1 cellular context compared by ENCODE assay signal in genomic region chr13:27251166-27252088, GRCh38.
A peak's percentile ranks its signal among the peaks of the same experiment; 100 is the strongest.
TF ChIP-seq lines count a peak whose summit lies in the region.

RPL21 (plus strand) TSS chr13:27251558; CDS start chr13:27253777, 2,219 bp downstream.

TF ChIP-seq in HepG2, 621 proteins besides CTCF, POLR2A, EP300 and RAD21 (continued from another document and continues in another):
- TF ChIP-seq ZNF770 (CRISPR knock-in tag; IDR thresholded peaks at IDR 0.05), result no peak
- peak; percentile 85 for TF ChIP-seq ESRRA (CRISPR knock-in tag; IDR thresholded peaks at IDR 0.05; ENCODE audit: low read depth)
- TF ChIP-seq ZNF572 (CRISPR knock-in tag; IDR thresholded peaks at IDR 0.05), result no peak
- TF ChIP-seq HINFP (CRISPR knock-in tag; IDR thresholded peaks at IDR 0.05; ENCODE audit: low read depth), result no peak
- TF ChIP-seq, protein P1, sequence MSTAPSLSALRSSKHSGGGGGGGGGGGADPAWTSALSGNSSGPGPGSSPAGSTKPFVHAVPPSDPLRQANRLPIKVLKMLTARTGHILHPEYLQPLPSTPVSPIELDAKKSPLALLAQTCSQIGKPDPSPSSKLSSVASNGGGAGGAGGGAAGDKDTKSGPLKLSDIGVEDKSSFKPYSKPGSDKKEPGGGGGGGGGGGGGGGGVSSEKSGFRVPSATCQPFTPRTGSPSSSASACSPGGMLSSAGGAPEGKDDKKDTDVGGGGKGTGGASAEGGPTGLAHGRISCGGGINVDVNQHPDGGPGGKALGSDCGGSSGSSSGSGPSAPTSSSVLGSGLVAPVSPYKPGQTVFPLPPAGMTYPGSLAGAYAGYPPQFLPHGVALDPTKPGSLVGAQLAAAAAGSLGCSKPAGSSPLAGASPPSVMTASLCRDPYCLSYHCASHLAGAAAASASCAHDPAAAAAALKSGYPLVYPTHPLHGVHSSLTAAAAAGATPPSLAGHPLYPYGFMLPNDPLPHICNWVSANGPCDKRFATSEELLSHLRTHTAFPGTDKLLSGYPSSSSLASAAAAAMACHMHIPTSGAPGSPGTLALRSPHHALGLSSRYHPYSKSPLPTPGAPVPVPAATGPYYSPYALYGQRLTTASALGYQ (CRISPR knock-in tag; IDR thresholded peaks at IDR 0.05), result peak; percentile 42; the same call in 1 of the 2 replicates
- TF ChIP-seq HES4 (CRISPR knock-in tag; IDR thresholded peaks at IDR 0.05; ENCODE audit: borderline replicate concordance), result peak; percentile 91; the same call in 1 of the 2 replicates
- no peak for TF ChIP-seq NR2F2 (IDR thresholded peaks at IDR 0.05; ENCODE audit: borderline replicate concordance, low read depth)
- TF ChIP-seq ZNF552 (CRISPR knock-in tag; IDR thresholded peaks at IDR 0.05; ENCODE audit: borderline replicate concordance), result 0 out of 2 replicates have a peak, but pooled peaks have one; percentile 78
- no peak for TF ChIP-seq ZNF775 (CRISPR knock-in tag; IDR thresholded peaks at IDR 0.05; ENCODE audit: borderline replicate concordance)
- TF ChIP-seq CCDC6 (CRISPR knock-in tag; IDR thresholded peaks at IDR 0.05), result peak; percentile 69; the same call in 1 of the 2 replicates
- TF ChIP-seq NBN (conservative IDR thresholded peaks at IDR 0.05), result no peak
- peak; percentile 85; the same call in 1 of the 2 replicates for TF ChIP-seq MEIS1 (CRISPR knock-in tag; IDR thresholded peaks at IDR 0.05; ENCODE audit: borderline replicate concordance)
- peak; percentile 78; the same call in 1 of the 2 replicates for TF ChIP-seq SRF (IDR thresholded peaks at IDR 0.05; ENCODE audit: low read depth, low read length)
- TF ChIP-seq ZNF121 (CRISPR knock-in tag; IDR thresholded peaks at IDR 0.05), result 0 out of 2 replicates have a peak, but pooled peaks have one; percentile 15
- TF ChIP-seq PHF5A (CRISPR knock-in tag; IDR thresholded peaks at IDR 0.05; ENCODE audit: low read depth, unreplicated experiment), result no peak
- TF ChIP-seq TEAD2 (CRISPR knock-in tag; IDR thresholded peaks at IDR 0.05), result 0 out of 2 replicates have a peak, but pooled peaks have one; percentile 43
- TF ChIP-seq RFX1 (IDR thresholded peaks at IDR 0.05), result no peak
- no peak for TF ChIP-seq ZNF660 (CRISPR knock-in tag; IDR thresholded peaks at IDR 0.05; ENCODE audit: borderline replicate concordance, low read depth)
- TF ChIP-seq ZFP36L2 (CRISPR knock-in tag; IDR thresholded peaks at IDR 0.05), result no peak; the same call in 1 of the 2 replicates
- TF ChIP-seq NPAS2 (CRISPR knock-in tag; IDR thresholded peaks at IDR 0.05; ENCODE audit: borderline replicate concordance), result no peak
- peak; percentile 95 for TF ChIP-seq GMEB2 (CRISPR knock-in tag; IDR thresholded peaks at IDR 0.05; ENCODE audit: low read depth)
- TF ChIP-seq GPN1 (CRISPR knock-in tag; IDR thresholded peaks at IDR 0.05; ENCODE audit: borderline replicate concordance), result peak; percentile 19; the same call in 1 of the 2 replicates
- no peak for TF ChIP-seq ZBTB7A (CRISPR knock-in tag; IDR thresholded peaks at IDR 0.05)
- no peak for TF ChIP-seq ZNF10 (CRISPR knock-in tag; IDR thresholded peaks at IDR 0.05; ENCODE audit: borderline replicate concordance, low read depth)
- TF ChIP-seq ZNF362 (CRISPR knock-in tag; IDR thresholded peaks at IDR 0.05; ENCODE audit: borderline replicate concordance), result no peak
- TF ChIP-seq ZNF18 (CRISPR knock-in tag; IDR thresholded peaks at IDR 0.05; ENCODE audit: insufficient replicate concordance), result peak; percentile 88
- peak; percentile 3; the same call in 1 of the 2 replicates for TF ChIP-seq ZNF564 (CRISPR knock-in tag; IDR thresholded peaks at IDR 0.05)
- TF ChIP-seq IRF2 (CRISPR knock-in tag; IDR thresholded peaks at IDR 0.05), result peak; percentile 49; the same call in 1 of the 2 replicates
- TF ChIP-seq POGZ (CRISPR knock-in tag; IDR thresholded peaks at IDR 0.05), result peak; percentile 91
- TF ChIP-seq SMARCE1 (IDR thresholded peaks at IDR 0.05; ENCODE audit: borderline replicate concordance), result no peak
- no peak for TF ChIP-seq KDM6A (CRISPR knock-in tag; IDR thresholded peaks at IDR 0.05; ENCODE audit: low read depth)
- TF ChIP-seq MYPOP (CRISPR knock-in tag; IDR thresholded peaks at IDR 0.05), result peak; percentile 73
- TF ChIP-seq, protein P2, sequence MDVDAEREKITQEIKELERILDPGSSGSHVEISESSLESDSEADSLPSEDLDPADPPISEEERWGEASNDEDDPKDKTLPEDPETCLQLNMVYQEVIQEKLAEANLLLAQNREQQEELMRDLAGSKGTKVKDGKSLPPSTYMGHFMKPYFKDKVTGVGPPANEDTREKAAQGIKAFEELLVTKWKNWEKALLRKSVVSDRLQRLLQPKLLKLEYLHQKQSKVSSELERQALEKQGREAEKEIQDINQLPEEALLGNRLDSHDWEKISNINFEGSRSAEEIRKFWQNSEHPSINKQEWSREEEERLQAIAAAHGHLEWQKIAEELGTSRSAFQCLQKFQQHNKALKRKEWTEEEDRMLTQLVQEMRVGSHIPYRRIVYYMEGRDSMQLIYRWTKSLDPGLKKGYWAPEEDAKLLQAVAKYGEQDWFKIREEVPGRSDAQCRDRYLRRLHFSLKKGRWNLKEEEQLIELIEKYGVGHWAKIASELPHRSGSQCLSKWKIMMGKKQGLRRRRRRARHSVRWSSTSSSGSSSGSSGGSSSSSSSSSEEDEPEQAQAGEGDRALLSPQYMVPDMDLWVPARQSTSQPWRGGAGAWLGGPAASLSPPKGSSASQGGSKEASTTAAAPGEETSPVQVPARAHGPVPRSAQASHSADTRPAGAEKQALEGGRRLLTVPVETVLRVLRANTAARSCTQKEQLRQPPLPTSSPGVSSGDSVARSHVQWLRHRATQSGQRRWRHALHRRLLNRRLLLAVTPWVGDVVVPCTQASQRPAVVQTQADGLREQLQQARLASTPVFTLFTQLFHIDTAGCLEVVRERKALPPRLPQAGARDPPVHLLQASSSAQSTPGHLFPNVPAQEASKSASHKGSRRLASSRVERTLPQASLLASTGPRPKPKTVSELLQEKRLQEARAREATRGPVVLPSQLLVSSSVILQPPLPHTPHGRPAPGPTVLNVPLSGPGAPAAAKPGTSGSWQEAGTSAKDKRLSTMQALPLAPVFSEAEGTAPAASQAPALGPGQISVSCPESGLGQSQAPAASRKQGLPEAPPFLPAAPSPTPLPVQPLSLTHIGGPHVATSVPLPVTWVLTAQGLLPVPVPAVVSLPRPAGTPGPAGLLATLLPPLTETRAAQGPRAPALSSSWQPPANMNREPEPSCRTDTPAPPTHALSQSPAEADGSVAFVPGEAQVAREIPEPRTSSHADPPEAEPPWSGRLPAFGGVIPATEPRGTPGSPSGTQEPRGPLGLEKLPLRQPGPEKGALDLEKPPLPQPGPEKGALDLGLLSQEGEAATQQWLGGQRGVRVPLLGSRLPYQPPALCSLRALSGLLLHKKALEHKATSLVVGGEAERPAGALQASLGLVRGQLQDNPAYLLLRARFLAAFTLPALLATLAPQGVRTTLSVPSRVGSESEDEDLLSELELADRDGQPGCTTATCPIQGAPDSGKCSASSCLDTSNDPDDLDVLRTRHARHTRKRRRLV (CRISPR knock-in tag; IDR thresholded peaks at IDR 0.05), result peak; percentile 86; the same call in 1 of the 2 replicates
- TF ChIP-seq ZNF234 (CRISPR knock-in tag; conservative IDR thresholded peaks at IDR 0.05), result no peak
- no peak for TF ChIP-seq ZBTB3 (CRISPR knock-in tag; IDR thresholded peaks at IDR 0.05; ENCODE audit: borderline replicate concordance, low read depth)
- TF ChIP-seq RXRB (CRISPR knock-in tag; IDR thresholded peaks at IDR 0.05; ENCODE audit: borderline replicate concordance), result peak; percentile 21; the same call in 1 of the 2 replicates
- TF ChIP-seq MIXL1 (CRISPR knock-in tag; IDR thresholded peaks at IDR 0.05), result no peak
- no peak for TF ChIP-seq ZNF431 (CRISPR knock-in tag; IDR thresholded peaks at IDR 0.05; ENCODE audit: borderline replicate concordance, low read depth)
- peak; percentile 93 for TF ChIP-seq AHR (CRISPR knock-in tag; IDR thresholded peaks at IDR 0.05)
- TF ChIP-seq MAFK (conservative IDR thresholded peaks at IDR 0.05 in 1 of 2, IDR thresholded peaks at IDR 0.05 in 1 of 2; ENCODE audit: low read length in 2 of 2), result no peak
- no peak for TF ChIP-seq ZMYM2 (CRISPR knock-in tag; IDR thresholded peaks at IDR 0.05)
- 0 out of 2 replicates have a peak, but pooled peaks have one; percentile 58 for TF ChIP-seq ZNF33B (CRISPR knock-in tag; IDR thresholded peaks at IDR 0.05)
- peak; percentile 26; the same call in 1 of the 2 replicates for TF ChIP-seq ZNF784 (CRISPR knock-in tag; IDR thresholded peaks at IDR 0.05; ENCODE audit: borderline replicate concordance)
- peak; percentile 87 for TF ChIP-seq KAT7 (CRISPR knock-in tag; IDR thresholded peaks at IDR 0.05; ENCODE audit: borderline replicate concordance)
- TF ChIP-seq IRX3 (CRISPR knock-in tag; IDR thresholded peaks at IDR 0.05; ENCODE audit: borderline replicate concordance, low read depth), result no peak
- TF ChIP-seq ZNF501 (CRISPR knock-in tag; IDR thresholded peaks at IDR 0.05), result peak; percentile 92
- TF ChIP-seq EED (CRISPR knock-in tag; IDR thresholded peaks at IDR 0.05), result no peak
- no peak for TF ChIP-seq ZNF616 (CRISPR knock-in tag; IDR thresholded peaks at IDR 0.05; ENCODE audit: low read depth)
- TF ChIP-seq ZKSCAN1 (IDR thresholded peaks at IDR 0.05; ENCODE audit: low read length), result no peak
- TF ChIP-seq ZKSCAN5 (CRISPR knock-in tag; IDR thresholded peaks at IDR 0.05), result no peak
- TF ChIP-seq ZNF17 (CRISPR knock-in tag; IDR thresholded peaks at IDR 0.05), result no peak
- no peak for TF ChIP-seq ZFP36 (IDR thresholded peaks at IDR 0.05; ENCODE audit: borderline replicate concordance, low read depth, low read length, partially characterized antibody)
- TF ChIP-seq HDAC2 (CRISPR knock-in tag; IDR thresholded peaks at IDR 0.05), result peak; percentile 35; the same call in 1 of the 2 replicates
